ENCODE assay signal across 23 cellular contexts in genomic region chr12:75790219-75790618, GRCh38.
DNase-seq lines count a peak whose midpoint lies in the region; ATAC-seq, FAIRE-seq and TF ChIP-seq lines count a peak whose summit lies in the region.
"Had no signal": no experiment of that assay in that cellular context is flagged by ENCODE, and none has a peak within 500 bp of the region (broad histone marks: within the 10 kb centered on the region; RNA-seq: fewer than 3 reads in every experiment).

No MANE protein-coding gene starts in this region.

- no peak overlapping the region for H3K27ac ChIP-seq in trophoblast cell (ENCODE audit: low read depth, low read length)
- no peak overlapping the region for H3K27ac ChIP-seq in CD8-positive, alpha-beta T cell (ENCODE audit: low read depth, low read length)
- H3K27ac ChIP-seq: breast epithelium, dorsolateral prefrontal cortex, neutrophil had no signal

- no peak overlapping the region for H3K4ac ChIP-seq in trophoblast cell (ENCODE audit: low read depth, low read length)

- H3K4me3 Mint-ChIP-seq in activated CD8-positive, alpha-beta memory T cell treated with anti-CD3 and anti-CD28 coated beads, Interleukin-2, amount 10 ng/mL, durations not matched to agents 7 days and 5 days: no peak overlapping the region
- no peak overlapping the region for H3K4me3 Mint-ChIP-seq in CD8-positive, alpha-beta T cell
- H3K4me3 Mint-ChIP-seq: activated B cell treated with CpG ODN at 0.5 μM for 24 hours; activated naive CD4-positive, alpha-beta T cell treated with anti-CD3 and anti-CD28 coated beads for 36 hours; CD4-positive, CD25-positive, alpha-beta regulatory T cell; stimulated activated naive CD8-positive, alpha-beta T cell treated with anti-CD3 and anti-CD28 coated beads, Interleukin-15, Interleukin-2, amounts not matched to agents 100 ng/mL and 50 ng/mL, for 24 hours had no signal

- ATAC-seq in activated CD8-positive, alpha-beta memory T cell treated with anti-CD3 and anti-CD28 coated beads, Interleukin-2, amount 10 ng/mL, durations not matched to agents 7 days and 5 days: peak; percentile 30
- no peak for ATAC-seq in GM21447 (IDR thresholded peaks at IDR 0.05; ENCODE audit: unreplicated experiment)
- ATAC-seq in CD8-positive, alpha-beta T cell: no peak

- H3K79me1 ChIP-seq in trophoblast cell (ENCODE audit: low read length): no peaks in the 10 kb centered on the region

- no peak overlapping the region for H2AK5ac ChIP-seq in trophoblast cell (ENCODE audit: low read length)

- no peak overlapping the region for H3K23ac ChIP-seq in trophoblast cell (ENCODE audit: low read length)

- intact Hi-C loops in CD8-positive, alpha-beta T cell (cut with DNase I, micrococcal nuclease): no loop called here

- H4K8ac ChIP-seq in trophoblast cell (ENCODE audit: low read depth, low read length): no peak overlapping the region

- DNase-seq in activated CD8-positive, alpha-beta memory T cell treated with anti-CD3 and anti-CD28 coated beads, Interleukin-2, amount 10 ng/mL, durations not matched to agents 7 days and 5 days: no peak
- DNase-seq in activated CD8-positive, alpha-beta memory T cell treated with anti-CD3 and anti-CD28 coated beads, Interleukin-2, amount 50 U/mL, for 4 hours: no peak
- DNase-seq in LHCN-M2 (ENCODE audit: low read depth) (peak; percentile 70), bronchial epithelial cell (ENCODE audit: low read depth) (peak; percentile 88), trophoblast cell (peak; percentile 13 to 69), medulla oblongata (ENCODE audit: extremely low spot score) (no peak)
- no peak for DNase-seq in CD8-positive, alpha-beta T cell
- DNase-seq: ACHN; activated B cell treated with CpG ODN at 0.5 μM for 24 hours; activated naive CD4-positive, alpha-beta T cell treated with anti-CD3 and anti-CD28 coated beads for 36 hours; DMS53; dorsolateral prefrontal cortex; MG63; midbrain; NCI-H1694; NCI-H510A; stimulated activated CD4-positive, alpha-beta T cell treated with anti-CD3 and anti-CD28 coated beads, Interleukin-15, amount 100 ng/mL, for 24 hours had no signal

- no peak overlapping the region for H2BK120ac ChIP-seq in trophoblast cell (ENCODE audit: insufficient read depth, low read length, poor library complexity)

- H3K4me3 ChIP-seq in bronchial epithelial cell (ENCODE audit: low read depth, low read length) (no peak overlapping the region), trophoblast cell (ENCODE audit: low read depth, low read length) (no peak overlapping the region)
- no peak overlapping the region for H3K4me3 ChIP-seq in CD8-positive, alpha-beta T cell (ENCODE audit: low read depth, low read length)
- H3K4me3 ChIP-seq: breast epithelium, dorsolateral prefrontal cortex, MG63 had no signal

- H3K9me3 Mint-ChIP-seq in activated CD8-positive, alpha-beta memory T cell treated with anti-CD3 and anti-CD28 coated beads, Interleukin-2, amount 10 ng/mL, durations not matched to agents 7 days and 5 days (ENCODE audit: low read depth): no peaks in the 10 kb centered on the region
- H3K9me3 Mint-ChIP-seq in CD8-positive, alpha-beta T cell: no peaks in the 10 kb centered on the region
- H3K9me3 Mint-ChIP-seq: activated B cell treated with CpG ODN at 0.5 μM for 24 hours; stimulated activated naive CD8-positive, alpha-beta T cell treated with anti-CD3 and anti-CD28 coated beads, Interleukin-15, Interleukin-2, amounts not matched to agents 100 ng/mL and 50 ng/mL, for 24 hours had no signal

- no peak overlapping the region for H3K27ac Mint-ChIP-seq in activated CD8-positive, alpha-beta memory T cell treated with anti-CD3 and anti-CD28 coated beads, Interleukin-2, amount 10 ng/mL, durations not matched to agents 7 days and 5 days
- H3K27ac Mint-ChIP-seq in CD8-positive, alpha-beta T cell: no peak overlapping the region
- H3K27ac Mint-ChIP-seq: activated B cell treated with CpG ODN at 0.5 μM for 24 hours; activated naive CD4-positive, alpha-beta T cell treated with anti-CD3 and anti-CD28 coated beads for 36 hours; CD4-positive, CD25-positive, alpha-beta regulatory T cell; stimulated activated naive CD8-positive, alpha-beta T cell treated with anti-CD3 and anti-CD28 coated beads, Interleukin-15, Interleukin-2, amounts not matched to agents 100 ng/mL and 50 ng/mL, for 24 hours had no signal

- no peak for TF ChIP-seq CTCF in bronchial epithelial cell (IDR thresholded peaks at IDR 0.05; ENCODE audit: insufficient read depth, low read length, severe bottlenecking)
- TF ChIP-seq CTCF in CD8-positive, alpha-beta T cell (IDR thresholded peaks at IDR 0.05): no peak

- CTCF ChIA-PET in activated CD8-positive, alpha-beta memory T cell treated with anti-CD3 and anti-CD28 coated beads, Interleukin-2, amount 10 ng/mL, durations not matched to agents 7 days and 5 days (lab: Charles Lee): interaction anchor here (1.3 kb wide), 1 partner anchor 206 kb away, joined by 3 read pairs; no protein-coding TSS in a partner anchor
- CTCF ChIA-PET in CD8-positive, alpha-beta T cell (lab: Charles Lee): no interaction called here

- peaks cover 14% of the 10 kb centered on the region for H3K27me3 Mint-ChIP-seq in activated CD8-positive, alpha-beta memory T cell treated with anti-CD3 and anti-CD28 coated beads, Interleukin-2, amount 10 ng/mL, durations not matched to agents 7 days and 5 days
- H3K27me3 Mint-ChIP-seq in CD8-positive, alpha-beta T cell (ENCODE audit: low read depth): peaks cover 4% of the 10 kb centered on the region

- no peak for FAIRE-seq in bronchial epithelial cell (lab: Jason Lieb, UNC)
- FAIRE-seq: HTR-8/SVneo had no signal

- H4K12ac ChIP-seq in trophoblast cell (ENCODE audit: low read depth, low read length): no peak overlapping the region

- H3K4me1 Mint-ChIP-seq in activated CD8-positive, alpha-beta memory T cell treated with anti-CD3 and anti-CD28 coated beads, Interleukin-2, amount 10 ng/mL, durations not matched to agents 7 days and 5 days: peaks cover 20% of the 10 kb centered on the region
- no peaks in the 10 kb centered on the region for H3K4me1 Mint-ChIP-seq in CD8-positive, alpha-beta T cell (ENCODE audit: low read depth)
- H3K4me1 Mint-ChIP-seq: activated B cell treated with CpG ODN at 0.5 μM for 24 hours had no signal

- no peak overlapping the region for H2BK12ac ChIP-seq in trophoblast cell (ENCODE audit: low read length)

- no peak overlapping the region for H3K18ac ChIP-seq in trophoblast cell (ENCODE audit: low read length)

- H4K91ac ChIP-seq in trophoblast cell (ENCODE audit: low read depth, low read length): no peak overlapping the region

- peaks cover 1% of the 10 kb centered on the region for H3K36me3 Mint-ChIP-seq in activated CD8-positive, alpha-beta memory T cell treated with anti-CD3 and anti-CD28 coated beads, Interleukin-2, amount 10 ng/mL, durations not matched to agents 7 days and 5 days
- H3K36me3 Mint-ChIP-seq in CD8-positive, alpha-beta T cell: no peaks in the 10 kb centered on the region
- H3K36me3 Mint-ChIP-seq: CD4-positive, CD25-positive, alpha-beta regulatory T cell had no signal

- no peaks in the 10 kb centered on the region for H3K4me1 ChIP-seq in trophoblast cell (ENCODE audit: control insufficient read depth in 1 of 2, insufficient read depth in 2 of 2, low read length in 2 of 2)
- no peaks in the 10 kb centered on the region for H3K4me1 ChIP-seq in CD8-positive, alpha-beta T cell (ENCODE audit: insufficient read depth, low read length)
- H3K4me1 ChIP-seq: breast epithelium had no signal

- POLR2A ChIA-PET in CD8-positive, alpha-beta T cell (lab: Charles Lee): no interaction called here

- H3K9me3 ChIP-seq in trophoblast cell (ENCODE audit: insufficient read depth, low read depth, low read length): no peaks in the 10 kb centered on the region
- no peaks in the 10 kb centered on the region for H3K9me3 ChIP-seq in CD8-positive, alpha-beta T cell (ENCODE audit: low read length)
- H3K9me3 ChIP-seq: breast epithelium, MG63, neutrophil had no signal

- H3K4me2 ChIP-seq in trophoblast cell (ENCODE audit: low read length): no peak overlapping the region

- H3K36me3 ChIP-seq in bronchial epithelial cell (ENCODE audit: control insufficient read depth, insufficient read depth, low read length) (no peaks in the 10 kb centered on the region), trophoblast cell (ENCODE audit: control insufficient read depth in 1 of 2, insufficient read depth in 2 of 2, low read length in 2 of 2) (no peaks in the 10 kb centered on the region)
- H3K36me3 ChIP-seq in CD8-positive, alpha-beta T cell (ENCODE audit: insufficient read depth, low read length): no peaks in the 10 kb centered on the region
- H3K36me3 ChIP-seq: breast epithelium, MG63, neutrophil had no signal

- H2BK5ac ChIP-seq in trophoblast cell (ENCODE audit: low read depth, low read length, poor library complexity): no peak overlapping the region

- H3K9ac ChIP-seq in trophoblast cell (ENCODE audit: low read length): no peak overlapping the region

- no peak overlapping the region for H2AFZ ChIP-seq in trophoblast cell (ENCODE audit: insufficient read depth, low read length, poor library complexity)

- no peak overlapping the region for H3K14ac ChIP-seq in trophoblast cell (ENCODE audit: low read length)

- H3K27me3 ChIP-seq in bronchial epithelial cell (ENCODE audit: control insufficient read depth, insufficient read depth, low read length) (no peaks in the 10 kb centered on the region), trophoblast cell (ENCODE audit: insufficient read depth, low read length) (no peaks in the 10 kb centered on the region)
- H3K27me3 ChIP-seq in CD8-positive, alpha-beta T cell (ENCODE audit: insufficient read depth, low read length): no peaks in the 10 kb centered on the region
- H3K27me3 ChIP-seq: breast epithelium, dorsolateral prefrontal cortex, MG63 had no signal

- no peaks in the 10 kb centered on the region for H3K79me2 ChIP-seq in trophoblast cell (ENCODE audit: control insufficient read depth, insufficient read depth, low read length, poor library complexity)

Comparison
In these comparisons a context has a peak if more than half of its experiments do, and no peak if none do; other contexts are left out.
1. DNase-seq: peak in LHCN-M2 (single experiment), bronchial epithelial cell (single experiment) and trophoblast cell (2 of 2); none in activated CD8-positive, alpha-beta memory T cell treated with anti-CD3 and anti-CD28 coated beads, Interleukin-2, amount 10 ng/mL, durations not matched to agents 7 days and 5 days (single experiment), activated CD8-positive, alpha-beta memory T cell treated with anti-CD3 and anti-CD28 coated beads, Interleukin-2, amount 50 U/mL, for 4 hours (single experiment), CD8-positive, alpha-beta T cell (0 of 7) and medulla oblongata (single experiment).